Comparison of ENCODE assay signal across 1 cellular context in genomic region chr14:46259536-46259935, GRCh38.
TF ChIP-seq lines count a peak whose summit lies in the region.

No MANE protein-coding gene starts in this region.

TF ChIP-seq in HepG2, 621 proteins besides CTCF, POLR2A, EP300 and RAD21 (continued from another document):
- no peak for TF ChIP-seq ZNF646 (CRISPR knock-in tag; IDR thresholded peaks at IDR 0.05)
- no peak for TF ChIP-seq TFDP2 (CRISPR knock-in tag; IDR thresholded peaks at IDR 0.05)
- TF ChIP-seq PAF1 (CRISPR knock-in tag; IDR thresholded peaks at IDR 0.05) = no peak
- no peak for TF ChIP-seq ZNF18 (CRISPR knock-in tag; IDR thresholded peaks at IDR 0.05; ENCODE audit: insufficient replicate concordance)
- no peak for TF ChIP-seq U2AF1 (optimal IDR thresholded peaks at IDR 0.05; ENCODE audit: low read depth, low read length)
- TF ChIP-seq MIER2 (CRISPR knock-in tag; IDR thresholded peaks at IDR 0.05) = no peak
- no peak for TF ChIP-seq SP140L (CRISPR knock-in tag; IDR thresholded peaks at IDR 0.05; ENCODE audit: borderline replicate concordance)
- no peak for TF ChIP-seq TERF1 (CRISPR knock-in tag; IDR thresholded peaks at IDR 0.05)
- TF ChIP-seq AFF4 (CRISPR knock-in tag; IDR thresholded peaks at IDR 0.05) = no peak
- TF ChIP-seq MTA1 (CRISPR knock-in tag; IDR thresholded peaks at IDR 0.05; ENCODE audit: borderline replicate concordance) = no peak
TF ChIP-seq in HepG2: peak in this region for 0.
